Comparison of ENCODE assay signal across 1 cellular context in the genomic region with DNA sequence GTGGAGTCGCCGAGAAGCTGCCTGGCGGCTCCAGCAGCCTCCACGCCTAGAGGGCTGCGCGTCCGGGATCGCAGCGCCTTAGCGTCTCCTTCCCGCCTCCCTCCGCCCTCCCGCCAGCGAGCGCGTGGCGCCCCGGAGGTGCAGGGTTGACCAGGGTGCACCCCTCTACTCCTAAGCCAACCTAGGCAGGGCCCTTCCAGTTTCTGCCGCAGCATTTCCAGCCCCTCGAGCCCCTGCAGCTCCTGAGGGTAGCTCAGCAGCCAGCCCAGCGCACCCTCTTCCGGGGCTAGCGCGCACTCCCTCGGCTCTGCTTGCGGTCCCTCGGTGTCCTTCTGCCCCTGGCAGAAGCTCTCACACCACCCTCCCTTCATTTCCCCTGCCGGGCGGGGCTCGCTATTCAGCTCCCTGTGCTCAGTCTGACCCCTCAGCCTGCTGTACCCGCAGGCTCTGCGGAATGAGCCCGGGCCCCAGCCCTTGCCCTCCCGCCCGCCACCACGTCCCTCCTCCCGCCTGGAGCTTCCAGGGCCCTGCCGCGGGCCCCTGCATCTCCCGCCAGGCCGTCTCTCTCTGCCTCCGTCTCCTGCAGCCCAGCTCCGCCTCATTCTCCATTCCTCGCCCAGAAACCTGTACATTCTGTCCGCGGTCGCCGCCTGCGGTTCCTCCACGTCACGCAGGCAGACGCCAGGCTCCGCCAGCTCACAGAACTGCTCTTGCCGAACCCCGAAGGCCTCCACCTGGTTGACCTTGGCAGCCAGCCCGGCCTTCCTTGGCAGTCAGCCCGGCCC.
TF ChIP-seq lines count a peak whose summit lies in the region.

No MANE protein-coding gene starts in this region.

TF ChIP-seq in HepG2, 621 proteins besides CTCF, POLR2A, EP300 and RAD21 (continued from another document):
- TF ChIP-seq KDM4B (CRISPR knock-in tag; IDR thresholded peaks at IDR 0.05) (no peak), NFE2L1 (CRISPR knock-in tag; IDR thresholded peaks at IDR 0.05; ENCODE audit: borderline replicate concordance) (no peak), ZNF792 (CRISPR knock-in tag; IDR thresholded peaks at IDR 0.05) (no peak), CREB1 (IDR thresholded peaks at IDR 0.05) (peak; percentile 17; the same call in 1 of the 2 replicates), CREB1 (CRISPR knock-in tag; IDR thresholded peaks at IDR 0.05) (no peak), ZNF382 (CRISPR knock-in tag; IDR thresholded peaks at IDR 0.05; ENCODE audit: borderline replicate concordance) (no peak), MAF1 (CRISPR knock-in tag; IDR thresholded peaks at IDR 0.05; ENCODE audit: borderline replicate concordance) (no peak), ZNF550 (CRISPR knock-in tag; IDR thresholded peaks at IDR 0.05; ENCODE audit: borderline replicate concordance) (no peak), YEATS4 (CRISPR knock-in tag; IDR thresholded peaks at IDR 0.05; ENCODE audit: borderline replicate concordance) (0 out of 2 replicates have a peak, but pooled peaks have one; percentile 19), PHF8 (CRISPR knock-in tag; IDR thresholded peaks at IDR 0.05) (0 out of 2 replicates have a peak, but pooled peaks have one; percentile 3), SNAPC2 (CRISPR knock-in tag; IDR thresholded peaks at IDR 0.05) (no peak)
- TF ChIP-seq, protein P1, sequence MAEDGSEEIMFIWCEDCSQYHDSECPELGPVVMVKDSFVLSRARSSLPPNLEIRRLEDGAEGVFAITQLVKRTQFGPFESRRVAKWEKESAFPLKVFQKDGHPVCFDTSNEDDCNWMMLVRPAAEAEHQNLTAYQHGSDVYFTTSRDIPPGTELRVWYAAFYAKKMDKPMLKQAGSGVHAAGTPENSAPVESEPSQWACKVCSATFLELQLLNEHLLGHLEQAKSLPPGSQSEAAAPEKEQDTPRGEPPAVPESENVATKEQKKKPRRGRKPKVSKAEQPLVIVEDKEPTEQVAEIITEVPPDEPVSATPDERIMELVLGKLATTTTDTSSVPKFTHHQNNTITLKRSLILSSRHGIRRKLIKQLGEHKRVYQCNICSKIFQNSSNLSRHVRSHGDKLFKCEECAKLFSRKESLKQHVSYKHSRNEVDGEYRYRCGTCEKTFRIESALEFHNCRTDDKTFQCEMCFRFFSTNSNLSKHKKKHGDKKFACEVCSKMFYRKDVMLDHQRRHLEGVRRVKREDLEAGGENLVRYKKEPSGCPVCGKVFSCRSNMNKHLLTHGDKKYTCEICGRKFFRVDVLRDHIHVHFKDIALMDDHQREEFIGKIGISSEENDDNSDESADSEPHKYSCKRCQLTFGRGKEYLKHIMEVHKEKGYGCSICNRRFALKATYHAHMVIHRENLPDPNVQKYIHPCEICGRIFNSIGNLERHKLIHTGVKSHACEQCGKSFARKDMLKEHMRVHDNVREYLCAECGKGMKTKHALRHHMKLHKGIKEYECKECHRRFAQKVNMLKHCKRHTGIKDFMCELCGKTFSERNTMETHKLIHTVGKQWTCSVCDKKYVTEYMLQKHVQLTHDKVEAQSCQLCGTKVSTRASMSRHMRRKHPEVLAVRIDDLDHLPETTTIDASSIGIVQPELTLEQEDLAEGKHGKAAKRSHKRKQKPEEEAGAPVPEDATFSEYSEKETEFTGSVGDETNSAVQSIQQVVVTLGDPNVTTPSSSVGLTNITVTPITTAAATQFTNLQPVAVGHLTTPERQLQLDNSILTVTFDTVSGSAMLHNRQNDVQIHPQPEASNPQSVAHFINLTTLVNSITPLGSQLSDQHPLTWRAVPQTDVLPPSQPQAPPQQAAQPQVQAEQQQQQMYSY (CRISPR knock-in tag; IDR thresholded peaks at IDR 0.05) = no peak
- TF ChIP-seq, protein P2, sequence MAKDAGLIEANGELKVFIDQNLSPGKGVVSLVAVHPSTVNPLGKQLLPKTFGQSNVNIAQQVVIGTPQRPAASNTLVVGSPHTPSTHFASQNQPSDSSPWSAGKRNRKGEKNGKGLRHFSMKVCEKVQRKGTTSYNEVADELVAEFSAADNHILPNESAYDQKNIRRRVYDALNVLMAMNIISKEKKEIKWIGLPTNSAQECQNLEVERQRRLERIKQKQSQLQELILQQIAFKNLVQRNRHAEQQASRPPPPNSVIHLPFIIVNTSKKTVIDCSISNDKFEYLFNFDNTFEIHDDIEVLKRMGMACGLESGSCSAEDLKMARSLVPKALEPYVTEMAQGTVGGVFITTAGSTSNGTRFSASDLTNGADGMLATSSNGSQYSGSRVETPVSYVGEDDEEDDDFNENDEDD (CRISPR knock-in tag; IDR thresholded peaks at IDR 0.05; ENCODE audit: borderline replicate concordance) = peak; percentile 11; the same call in 1 of the 2 replicates
- TF ChIP-seq, protein P3, sequence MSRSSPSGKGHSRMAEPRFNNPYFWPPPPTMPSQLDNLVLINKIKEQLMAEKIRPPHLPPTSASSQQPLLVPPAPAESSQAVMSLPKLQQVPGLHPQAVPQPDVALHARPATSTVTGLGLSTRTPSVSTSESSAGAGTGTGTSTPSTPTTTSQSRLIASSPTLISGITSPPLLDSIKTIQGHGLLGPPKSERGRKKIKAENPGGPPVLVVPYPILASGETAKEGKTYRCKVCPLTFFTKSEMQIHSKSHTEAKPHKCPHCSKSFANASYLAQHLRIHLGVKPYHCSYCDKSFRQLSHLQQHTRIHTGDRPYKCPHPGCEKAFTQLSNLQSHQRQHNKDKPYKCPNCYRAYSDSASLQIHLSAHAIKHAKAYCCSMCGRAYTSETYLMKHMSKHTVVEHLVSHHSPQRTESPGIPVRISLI (CRISPR knock-in tag; IDR thresholded peaks at IDR 0.05; ENCODE audit: borderline replicate concordance) = no peak
